ENCODE assay signal across 24 cellular contexts in the genomic region with DNA sequence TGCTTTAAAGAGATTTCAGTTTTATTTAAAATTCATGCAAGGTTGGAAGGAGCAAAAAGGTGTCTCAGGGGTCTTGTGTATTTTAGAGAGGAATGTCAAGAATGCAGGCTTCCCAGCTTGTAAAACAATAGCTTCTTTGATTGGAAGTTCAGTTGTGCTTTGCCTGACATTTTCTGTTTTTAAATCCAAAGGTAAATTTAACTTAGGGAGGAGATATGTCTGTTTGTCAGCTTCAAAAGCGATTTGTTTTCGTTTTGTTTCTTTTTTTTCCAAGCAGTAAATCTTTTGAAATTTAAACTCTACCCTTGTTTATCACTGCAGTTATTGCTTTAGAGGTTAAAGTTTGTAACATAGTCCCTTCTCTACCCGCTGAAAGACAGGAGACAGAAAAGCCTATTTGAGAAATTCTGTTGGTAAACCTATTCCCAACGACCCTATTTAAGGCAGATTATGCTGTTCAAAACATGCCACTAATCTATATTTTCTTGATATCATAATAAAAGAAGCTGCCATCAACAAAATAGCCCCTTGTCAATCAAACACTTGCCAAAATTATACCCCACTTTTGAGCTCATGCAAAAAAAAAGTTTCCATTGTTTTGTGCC.
DNase-seq lines count a peak whose midpoint lies in the region; ATAC-seq and TF ChIP-seq lines count a peak whose summit lies in the region.
"Had no signal": no experiment of that assay in that cellular context is flagged by ENCODE, and none has a peak within 500 bp of the region (broad histone marks: within the 10 kb centered on the region; RNA-seq: fewer than 3 reads in every experiment).

No MANE protein-coding gene starts in this region.

- H3K27ac ChIP-seq in HUES48 (ENCODE audit: low read depth, low read length), result peak overlapping the region; percentile 84
- H3K27ac ChIP-seq in dorsolateral prefrontal cortex, result no peak overlapping the region
- H3K27ac ChIP-seq: BLaER1 treated with 17β-estradiol and CSF1 and Interleukin-3, amounts not matched to agents 10 nM and 100 nM; coronary artery; esophagus muscularis mucosa; skin epidermis; uterus had no signal

- H3K4me1 Mint-ChIP-seq in WTC11 (peaks cover 53% of the 10 kb centered on the region), type B pancreatic cell (ENCODE audit: unreplicated experiment) (peaks cover 30% of the 10 kb centered on the region)
- no peaks in the 10 kb centered on the region for H3K4me1 Mint-ChIP-seq in activated naive CD8-positive, alpha-beta T cell treated with anti-CD3 and anti-CD28 coated beads for 36 hours
- H3K4me1 Mint-ChIP-seq: IgD-negative memory B cell, memory B cell had no signal

- DNase-seq in WTC11 (ENCODE audit: low spot score), result no peak
- DNase-seq in left kidney (ENCODE audit: low read depth, low spot score), result peak; percentile 66
- DNase-seq in type B pancreatic cell (ENCODE audit: extremely low spot score, unreplicated experiment), result no peak
- no peak for DNase-seq in activated CD4-positive, alpha-beta T cell treated with anti-CD3 and anti-CD28 coated beads, Interleukin-2, amount 50 U/mL, for 48 hours
- DNase-seq in dorsolateral prefrontal cortex, result no peak
- no peak for DNase-seq in activated naive CD8-positive, alpha-beta T cell treated with anti-CD3 and anti-CD28 coated beads for 36 hours
- DNase-seq: activated CD8-positive, alpha-beta T cell treated with anti-CD3 and anti-CD28 coated beads for 36 hours; amygdala; DMS79; GOT3; hippocampal formation; NCI-H1092 treated with DMSO at 0.1 percent for 48 hours; NK-92 treated with Interleukin-12 subunit alpha and Interleukin-12 subunit beta, amount 100 ng/mL, for 24 hours; stimulated activated naive CD4-positive, alpha-beta T cell; uterus had no signal

- no peaks in the 10 kb centered on the region for H3K36me3 ChIP-seq in HUES48 (ENCODE audit: control insufficient read depth, insufficient read depth, low read length)
- H3K36me3 ChIP-seq: BLaER1 treated with 17β-estradiol and CSF1 and Interleukin-3, amounts not matched to agents 10 nM and 100 nM; esophagus muscularis mucosa; uterus had no signal

- H3K9me3 Mint-ChIP-seq in WTC11, result no peaks in the 10 kb centered on the region; the same call in 1 of the 2 replicates
- H3K9me3 Mint-ChIP-seq in type B pancreatic cell, result no peaks in the 10 kb centered on the region
- H3K9me3 Mint-ChIP-seq in activated naive CD8-positive, alpha-beta T cell treated with anti-CD3 and anti-CD28 coated beads for 36 hours, result no peaks in the 10 kb centered on the region
- H3K9me3 Mint-ChIP-seq: activated CD8-positive, alpha-beta T cell treated with anti-CD3 and anti-CD28 coated beads for 36 hours; activated T-helper 1 cell treated with anti-CD3 and anti-CD28 coated beads, Interleukin-12 subunit alpha, Interleukin-12 subunit beta, Interleukin-2, Interleukin-4 antibody, amounts not matched to agents 30 ng/mL and 10 ng/mL and 1 ng/mL, durations not matched to agents 14 hours and 24 hours and 36 hours; memory B cell had no signal

- H3K27ac Mint-ChIP-seq in WTC11 (peak overlapping the region; percentile 98), type B pancreatic cell (peak overlapping the region; percentile 58)
- no peak overlapping the region for H3K27ac Mint-ChIP-seq in activated naive CD8-positive, alpha-beta T cell treated with anti-CD3 and anti-CD28 coated beads for 36 hours
- H3K27ac Mint-ChIP-seq: activated CD8-positive, alpha-beta T cell treated with anti-CD3 and anti-CD28 coated beads for 36 hours; activated T-helper 1 cell treated with anti-CD3 and anti-CD28 coated beads, Interleukin-12 subunit alpha, Interleukin-12 subunit beta, Interleukin-2, Interleukin-4 antibody, amounts not matched to agents 30 ng/mL and 10 ng/mL and 1 ng/mL, durations not matched to agents 14 hours and 24 hours and 36 hours; IgD-negative memory B cell; memory B cell had no signal

- H3K9ac ChIP-seq in HUES48 (ENCODE audit: low read depth, low read length), result no peak overlapping the region
- H3K9ac ChIP-seq: BLaER1 treated with 17β-estradiol and CSF1 and Interleukin-3, amounts not matched to agents 10 nM and 100 nM had no signal

- intact Hi-C loops in dorsolateral prefrontal cortex (cut with DNase I), result no loop called here

- no peaks in the 10 kb centered on the region for H3K27me3 ChIP-seq in HUES48 (ENCODE audit: control insufficient read depth, insufficient read depth, low read length)
- H3K27me3 ChIP-seq in dorsolateral prefrontal cortex, result peaks cover 0 to 6% (median 0%) of the 10 kb centered on the region in 45 donors
- H3K27me3 ChIP-seq: BLaER1 treated with 17β-estradiol and CSF1 and Interleukin-3, amounts not matched to agents 10 nM and 100 nM; esophagus muscularis mucosa; uterus had no signal

- H3K9me3 ChIP-seq in HUES48 (ENCODE audit: control insufficient read depth, insufficient read depth, low read length), result no peaks in the 10 kb centered on the region
- H3K9me3 ChIP-seq: BLaER1 treated with 17β-estradiol and CSF1 and Interleukin-3, amounts not matched to agents 10 nM and 100 nM; esophagus muscularis mucosa; uterus had no signal

- TF ChIP-seq CTCF in WTC11 (IDR thresholded peaks at IDR 0.05) (no peak), type B pancreatic cell (conservative IDR thresholded peaks at IDR 0.05) (no peak), dorsolateral prefrontal cortex (IDR thresholded peaks at IDR 0.05 in 54 of 56, conservative IDR thresholded peaks at IDR 0.05 in 2 of 56; ENCODE audit: low read depth in 1 of 56, partially characterized antibody in 56 of 56) (no peak)

- CTCF ChIA-PET in WTC11 (lab: Charles Lee), result no interaction called here

- no peaks in the 10 kb centered on the region for H3K36me3 Mint-ChIP-seq in WTC11
- no peaks in the 10 kb centered on the region for H3K36me3 Mint-ChIP-seq in type B pancreatic cell
- H3K36me3 Mint-ChIP-seq in activated naive CD8-positive, alpha-beta T cell treated with anti-CD3 and anti-CD28 coated beads for 36 hours, result no peaks in the 10 kb centered on the region
- H3K36me3 Mint-ChIP-seq: IgD-negative memory B cell, memory B cell had no signal

- POLR2A ChIA-PET in WTC11 (lab: Charles Lee), result no interaction called here

- no peaks in the 10 kb centered on the region for H3K27me3 Mint-ChIP-seq in WTC11 (ENCODE audit: low read depth)
- no peaks in the 10 kb centered on the region for H3K27me3 Mint-ChIP-seq in type B pancreatic cell
- H3K27me3 Mint-ChIP-seq in activated naive CD8-positive, alpha-beta T cell treated with anti-CD3 and anti-CD28 coated beads for 36 hours, result peaks cover 12% of the 10 kb centered on the region

- H3K4me3 Mint-ChIP-seq in WTC11, result peak overlapping the region; percentile 60
- no peak overlapping the region for H3K4me3 Mint-ChIP-seq in type B pancreatic cell
- H3K4me3 Mint-ChIP-seq in activated naive CD8-positive, alpha-beta T cell treated with anti-CD3 and anti-CD28 coated beads for 36 hours, result no peak overlapping the region
- H3K4me3 Mint-ChIP-seq: activated CD8-positive, alpha-beta T cell treated with anti-CD3 and anti-CD28 coated beads for 36 hours; activated T-helper 1 cell treated with anti-CD3 and anti-CD28 coated beads, Interleukin-12 subunit alpha, Interleukin-12 subunit beta, Interleukin-2, Interleukin-4 antibody, amounts not matched to agents 30 ng/mL and 10 ng/mL and 1 ng/mL, durations not matched to agents 14 hours and 24 hours and 36 hours; IgD-negative memory B cell; memory B cell had no signal

- H3K4me1 ChIP-seq in HUES48 (ENCODE audit: control insufficient read depth, insufficient read depth, low read length), result peaks cover 45% of the 10 kb centered on the region
- H3K4me1 ChIP-seq: esophagus muscularis mucosa, uterus had no signal

- peak overlapping the region; percentile 37 for H3K4me3 ChIP-seq in HUES48 (ENCODE audit: low read depth, low read length)
- H3K4me3 ChIP-seq in dorsolateral prefrontal cortex, result no peak overlapping the region
- H3K4me3 ChIP-seq: BLaER1 treated with 17β-estradiol and CSF1 and Interleukin-3, amounts not matched to agents 10 nM and 100 nM; coronary artery; esophagus muscularis mucosa; skin epidermis; uterus had no signal

- peak; percentile 88 for ATAC-seq in WTC11
- ATAC-seq: activated CD8-positive, alpha-beta T cell treated with anti-CD3 and anti-CD28 coated beads for 36 hours; SK-N-SH treated with all-trans-retinoic acid at 6 μM for 48 hours had no signal

TF ChIP-seq in WTC11, 78 proteins besides CTCF, POLR2A, EP300 and RAD21 (continues in another document):
- TF ChIP-seq KAT7 (CRISPR knock-in tag; IDR thresholded peaks at IDR 0.05; ENCODE audit: borderline replicate concordance), result no peak
- no peak for TF ChIP-seq NFYB (CRISPR knock-in tag; conservative IDR thresholded peaks at IDR 0.05; ENCODE audit: low read depth)
- peak; percentile 83; the same call in 1 of the 2 replicates for TF ChIP-seq TEAD1 (CRISPR knock-in tag; IDR thresholded peaks at IDR 0.05)
- peak; percentile 61; the same call in 1 of the 2 replicates for TF ChIP-seq GABPB1 (CRISPR knock-in tag; IDR thresholded peaks at IDR 0.05)
- TF ChIP-seq, protein P1, sequence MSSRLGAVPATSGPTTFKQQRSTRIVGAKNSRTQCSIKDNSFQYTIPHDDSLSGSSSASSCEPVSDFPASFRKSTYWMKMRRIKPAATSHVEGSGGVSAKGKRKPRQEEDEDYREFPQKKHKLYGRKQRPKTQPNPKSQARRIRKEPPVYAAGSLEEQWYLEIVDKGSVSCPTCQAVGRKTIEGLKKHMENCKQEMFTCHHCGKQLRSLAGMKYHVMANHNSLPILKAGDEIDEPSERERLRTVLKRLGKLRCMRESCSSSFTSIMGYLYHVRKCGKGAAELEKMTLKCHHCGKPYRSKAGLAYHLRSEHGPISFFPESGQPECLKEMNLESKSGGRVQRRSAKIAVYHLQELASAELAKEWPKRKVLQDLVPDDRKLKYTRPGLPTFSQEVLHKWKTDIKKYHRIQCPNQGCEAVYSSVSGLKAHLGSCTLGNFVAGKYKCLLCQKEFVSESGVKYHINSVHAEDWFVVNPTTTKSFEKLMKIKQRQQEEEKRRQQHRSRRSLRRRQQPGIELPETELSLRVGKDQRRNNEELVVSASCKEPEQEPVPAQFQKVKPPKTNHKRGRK (CRISPR knock-in tag; IDR thresholded peaks at IDR 0.05; ENCODE audit: borderline replicate concordance), result no peak
- TF ChIP-seq TEAD4 (CRISPR knock-in tag; IDR thresholded peaks at IDR 0.05), result peak; percentile 68; the same call in 1 of the 2 replicates
- TF ChIP-seq SP1 (CRISPR knock-in tag; conservative IDR thresholded peaks at IDR 0.05), result no peak
- TF ChIP-seq JUN (CRISPR knock-in tag; IDR thresholded peaks at IDR 0.05), result no peak
- TF ChIP-seq, protein P2, sequence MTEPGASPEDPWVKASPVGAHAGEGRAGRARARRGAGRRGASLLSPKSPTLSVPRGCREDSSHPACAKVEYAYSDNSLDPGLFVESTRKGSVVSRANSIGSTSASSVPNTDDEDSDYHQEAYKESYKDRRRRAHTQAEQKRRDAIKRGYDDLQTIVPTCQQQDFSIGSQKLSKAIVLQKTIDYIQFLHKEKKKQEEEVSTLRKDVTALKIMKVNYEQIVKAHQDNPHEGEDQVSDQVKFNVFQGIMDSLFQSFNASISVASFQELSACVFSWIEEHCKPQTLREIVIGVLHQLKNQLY (CRISPR knock-in tag; IDR thresholded peaks at IDR 0.05), result no peak
